1 cellular context compared by ENCODE assay signal in the genomic region with DNA sequence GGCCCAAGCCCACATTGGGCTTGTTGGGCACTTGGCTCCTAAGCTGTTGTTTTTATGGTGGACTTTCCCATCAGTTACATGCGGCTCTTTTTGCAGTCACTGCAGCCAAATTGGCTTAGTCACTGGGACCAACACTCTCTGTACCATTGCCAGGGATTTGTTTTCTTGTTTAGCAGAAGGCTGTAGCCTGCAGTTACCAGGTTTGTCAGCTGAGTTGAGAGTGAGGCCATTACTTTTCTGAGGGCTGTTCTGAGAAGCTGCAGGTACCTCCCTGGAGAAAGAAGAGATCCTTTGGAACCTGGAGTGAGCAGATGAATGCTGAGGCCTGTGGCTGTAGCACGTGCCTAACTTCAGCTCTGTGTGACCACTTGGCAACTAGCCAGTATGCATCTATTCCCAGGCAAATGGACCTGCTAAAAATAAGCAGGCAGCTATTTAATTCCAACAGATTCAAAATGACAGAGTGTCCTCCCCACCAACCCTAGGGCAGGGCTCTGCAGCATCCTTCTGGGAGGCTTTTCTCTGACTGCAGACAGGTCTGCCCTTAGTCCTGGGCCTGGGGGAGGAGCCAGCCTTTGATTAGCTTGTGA.
TF ChIP-seq lines count a peak whose summit lies in the region.

No MANE protein-coding gene starts in this region.

TF ChIP-seq in WTC11, 78 proteins besides CTCF, POLR2A, EP300 and RAD21 (continued from another document):
- TF ChIP-seq, protein P1, sequence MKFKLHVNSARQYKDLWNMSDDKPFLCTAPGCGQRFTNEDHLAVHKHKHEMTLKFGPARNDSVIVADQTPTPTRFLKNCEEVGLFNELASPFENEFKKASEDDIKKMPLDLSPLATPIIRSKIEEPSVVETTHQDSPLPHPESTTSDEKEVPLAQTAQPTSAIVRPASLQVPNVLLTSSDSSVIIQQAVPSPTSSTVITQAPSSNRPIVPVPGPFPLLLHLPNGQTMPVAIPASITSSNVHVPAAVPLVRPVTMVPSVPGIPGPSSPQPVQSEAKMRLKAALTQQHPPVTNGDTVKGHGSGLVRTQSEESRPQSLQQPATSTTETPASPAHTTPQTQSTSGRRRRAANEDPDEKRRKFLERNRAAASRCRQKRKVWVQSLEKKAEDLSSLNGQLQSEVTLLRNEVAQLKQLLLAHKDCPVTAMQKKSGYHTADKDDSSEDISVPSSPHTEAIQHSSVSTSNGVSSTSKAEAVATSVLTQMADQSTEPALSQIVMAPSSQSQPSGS (CRISPR knock-in tag; IDR thresholded peaks at IDR 0.05; ENCODE audit: borderline replicate concordance, low read depth): no peak
